9 cellular contexts compared by ENCODE assay signal in the genomic region with DNA sequence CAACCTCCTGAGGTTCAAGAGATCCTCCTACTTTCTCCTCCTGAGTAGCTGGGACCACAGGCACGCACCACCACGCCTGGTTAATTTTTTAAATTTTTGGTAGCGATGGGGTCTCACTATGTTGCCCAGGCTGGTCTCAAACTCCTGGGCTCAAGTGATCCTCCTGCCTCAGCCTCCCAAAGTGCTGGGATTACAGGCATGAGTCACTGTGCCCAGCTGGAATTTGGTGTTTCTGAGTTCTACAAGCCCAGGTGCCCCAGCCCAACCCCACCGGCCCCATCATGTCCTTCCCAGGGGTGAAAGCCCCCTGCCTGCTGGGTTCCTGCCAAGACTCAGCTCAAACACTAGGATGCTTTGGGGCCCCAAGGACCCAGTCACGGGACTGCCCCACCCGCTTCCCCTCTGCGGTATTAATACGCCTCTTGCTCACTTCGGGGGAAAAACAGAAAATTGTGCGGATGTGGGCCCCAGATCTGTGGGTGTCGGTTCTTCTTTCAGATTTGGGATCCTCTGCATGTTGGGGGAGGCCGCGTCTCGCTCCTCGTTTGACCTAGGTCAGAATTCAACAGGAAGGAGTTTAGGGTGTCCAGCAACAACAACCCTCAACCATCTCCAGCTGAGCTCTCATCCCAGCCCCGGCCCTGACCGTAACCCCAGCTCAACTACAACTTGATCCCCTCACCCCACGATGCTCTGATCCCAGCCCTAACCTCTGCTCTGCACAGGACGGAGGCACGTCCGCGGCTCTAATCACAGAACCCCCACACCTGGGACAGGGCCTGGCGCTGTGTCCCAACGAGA. TPM values are rescaled to one million over a fixed set of nuclear protein-coding genes. Genes with fewer than 3 reads are reported as not detected.
DNase-seq lines count a peak whose midpoint lies in the region; ATAC-seq and TF ChIP-seq lines count a peak whose summit lies in the region.
"Had no signal": no experiment of that assay in that cellular context is flagged by ENCODE, and none has a peak within 500 bp of the region (broad histone marks: within the 10 kb centered on the region; RNA-seq: fewer than 3 reads in every experiment).

No MANE protein-coding gene starts in this region.

- H3K9me2 ChIP-seq in PC-3 (replicated peaks; ENCODE audit: low read length): no peaks in the 10 kb centered on the region

- no TSS peak for BruUV-seq in PC-3 (replicated peaks; lab: Mats Ljungman, UMichigan)

- H3F3A ChIP-seq in PC-3 (ENCODE audit: low read length, unreplicated experiment): no peaks in the 10 kb centered on the region

- peak; percentile 84 for DNase-seq in activated CD8-positive, alpha-beta T cell treated with anti-CD3 and anti-CD28 coated beads, Interleukin-2, amount 10 ng/mL, durations not matched to agents 7 days and 5 days
- DNase-seq in immature natural killer cell: peak; percentile 32 to 47 (median 45)
- DNase-seq in stimulated activated CD8-positive, alpha-beta memory T cell treated with anti-CD3 and anti-CD28 coated beads, Interleukin-7, amount 100 ng/mL, for 1 hour (ENCODE audit: low read depth in 2 of 2): peak; percentile 32 to 43
- no peak for DNase-seq in PC-3
- DNase-seq in SW 1271 (lab: John Stamatoyannopoulos, UW): no peak
- no peak for DNase-seq in DMS114 treated with DMSO at 0.1 percent for 48 hours (lab: John Stamatoyannopoulos, UW; ENCODE audit: unreplicated experiment)

- H3K27ac ChIP-seq in PC-3 (ENCODE audit: low read length): no peak overlapping the region

- H3K9me3 ChIP-seq in PC-3 (ENCODE audit: low read length): no peaks in the 10 kb centered on the region
- H3K9me3 ChIP-seq: pancreas had no signal

- no peaks in the 10 kb centered on the region for H3K9me3 Mint-ChIP-seq in activated CD8-positive, alpha-beta T cell treated with anti-CD3 and anti-CD28 coated beads, Interleukin-2, amount 10 ng/mL, durations not matched to agents 7 days and 5 days (ENCODE audit: insufficient read depth)
- H3K9me3 Mint-ChIP-seq in immature natural killer cell: no peaks in the 10 kb centered on the region

- POLR2A ChIA-PET in activated CD8-positive, alpha-beta T cell treated with anti-CD3 and anti-CD28 coated beads, Interleukin-2, amount 10 ng/mL, durations not matched to agents 7 days and 5 days (lab: Charles Lee): interaction anchor here (0.7 to 0.9 kb wide), 2 partner anchors 76 to 732 kb away, joined by 3 read pairs; a partner anchor contains a TSS
- POLR2A ChIA-PET in PC-3 (lab: Charles Lee; ENCODE audit: unreplicated experiment): interaction anchor here (0.6 kb wide), 1 partner anchor 19 kb away, joined by 3 read pairs; no protein-coding TSS in a partner anchor

- no peak overlapping the region for H3K4me2 ChIP-seq in PC-3 (ENCODE audit: low read length)

- H3K27ac Mint-ChIP-seq in activated CD8-positive, alpha-beta T cell treated with anti-CD3 and anti-CD28 coated beads, Interleukin-2, amount 10 ng/mL, durations not matched to agents 7 days and 5 days: peak overlapping the region; percentile 86
- peak overlapping the region in 4 of 6 donors; percentile 46 to 64 (median 50) for H3K27ac Mint-ChIP-seq in immature natural killer cell

- H3K79me2 ChIP-seq in PC-3 (ENCODE audit: low read length): no peaks in the 10 kb centered on the region

- H3K27me3 Mint-ChIP-seq in activated CD8-positive, alpha-beta T cell treated with anti-CD3 and anti-CD28 coated beads, Interleukin-2, amount 10 ng/mL, durations not matched to agents 7 days and 5 days (ENCODE audit: low read depth): peaks cover 22% of the 10 kb centered on the region
- peaks cover 7 to 14% (median 10%) of the 10 kb centered on the region in 3 donors for H3K27me3 Mint-ChIP-seq in immature natural killer cell (ENCODE audit: low read depth in 3 of 3)

- no peak for TF ChIP-seq CTCF in PC-3 (conservative IDR thresholded peaks at IDR 0.05; ENCODE audit: low read depth, low read length)

- H3K4me3 Mint-ChIP-seq in activated CD8-positive, alpha-beta T cell treated with anti-CD3 and anti-CD28 coated beads, Interleukin-2, amount 10 ng/mL, durations not matched to agents 7 days and 5 days: peak overlapping the region; percentile 53
- H3K4me3 Mint-ChIP-seq in immature natural killer cell: peak overlapping the region in 2 of 5 donors; percentile 15 to 59

- intact Hi-C loops in PC-3 (cut with micrococcal nuclease): no loop called here

- H3K36me3 ChIP-seq in PC-3 (ENCODE audit: low read depth, low read length): no peaks in the 10 kb centered on the region
- H3K36me3 ChIP-seq: pancreas had no signal

- H2AFZ ChIP-seq in PC-3 (ENCODE audit: low read length): no peak overlapping the region

- H3K4me3 ChIP-seq in PC-3 (ENCODE audit: low read length): no peak overlapping the region
- H3K4me3 ChIP-seq: pancreas had no signal

- peaks cover 33% of the 10 kb centered on the region for H3K4me1 Mint-ChIP-seq in activated CD8-positive, alpha-beta T cell treated with anti-CD3 and anti-CD28 coated beads, Interleukin-2, amount 10 ng/mL, durations not matched to agents 7 days and 5 days (ENCODE audit: low read depth)
- H3K4me1 Mint-ChIP-seq in immature natural killer cell: peaks cover 15% of the 10 kb centered on the region in 2 donors

- peak; percentile 54 for ATAC-seq in GM18511 (IDR thresholded peaks at IDR 0.05; ENCODE audit: unreplicated experiment)
- peak; percentile 41 for ATAC-seq in HG03460 (IDR thresholded peaks at IDR 0.05; ENCODE audit: unreplicated experiment)
- ATAC-seq in activated CD8-positive, alpha-beta T cell treated with anti-CD3 and anti-CD28 coated beads, Interleukin-2, amount 10 ng/mL, durations not matched to agents 7 days and 5 days: peak; percentile 87
- no peak for ATAC-seq in PC-3

- no peak overlapping the region for H3K9ac ChIP-seq in PC-3 (ENCODE audit: low read length)

- no peaks in the 10 kb centered on the region for H3K36me3 Mint-ChIP-seq in activated CD8-positive, alpha-beta T cell treated with anti-CD3 and anti-CD28 coated beads, Interleukin-2, amount 10 ng/mL, durations not matched to agents 7 days and 5 days (ENCODE audit: low read depth)
- no peaks in the 10 kb centered on the region for H3K36me3 Mint-ChIP-seq in immature natural killer cell

- no peaks in the 10 kb centered on the region for H3K27me3 ChIP-seq in PC-3 (ENCODE audit: low read length)
- H3K27me3 ChIP-seq: pancreas had no signal

- H4K20me1 ChIP-seq in PC-3 (ENCODE audit: low read length): no peaks in the 10 kb centered on the region

- CTCF ChIA-PET in activated CD8-positive, alpha-beta T cell treated with anti-CD3 and anti-CD28 coated beads, Interleukin-2, amount 10 ng/mL, durations not matched to agents 7 days and 5 days (lab: Charles Lee): interaction anchor here (0.9 to 1.6 kb wide), 3 partner anchors 24 to 96 kb away, joined by 3 to 6 read pairs (median 4); a partner anchor contains a TSS
- CTCF ChIA-PET in PC-3 (lab: Charles Lee): no interaction called here

- no peaks in the 10 kb centered on the region for H3K4me1 ChIP-seq in PC-3 (ENCODE audit: insufficient read depth, low read length)
- H3K4me1 ChIP-seq: pancreas had no signal

RNA-seq across cellular contexts. Expression of a gene that starts 3.7 kb away (rescaled TPM):
- under 1 TPM; 0.29 to 0.31 TPM for total RNA-seq in activated CD8-positive, alpha-beta T cell treated with anti-CD3 and anti-CD28 coated beads, Interleukin-2, amount 10 ng/mL, durations not matched to agents 7 days and 5 days
- under 1 TPM in 2 of 3 donors, not detected in 1; 0.29 to 0.50 TPM for polyA plus RNA-seq in immature natural killer cell
- total RNA-seq in PC-3 (2014; rRNA removed): not detected in 2 replicates

RNA-seq across cellular contexts. Expression of a gene that starts 25.0 kb away (rescaled TPM):
- 10 to 100 TPM; 92.8 to 95.1 TPM for total RNA-seq in activated CD8-positive, alpha-beta T cell treated with anti-CD3 and anti-CD28 coated beads, Interleukin-2, amount 10 ng/mL, durations not matched to agents 7 days and 5 days
- 100 to 1,000 TPM; 109 to 217 (median 115) TPM for polyA plus RNA-seq in immature natural killer cell
- total RNA-seq in PC-3 (2014; rRNA removed): 317 and 376 TPM in 2 replicates

RNA-seq across cellular contexts. Expression of a gene that starts 26.3 kb away (rescaled TPM):
- total RNA-seq in activated CD8-positive, alpha-beta T cell treated with anti-CD3 and anti-CD28 coated beads, Interleukin-2, amount 10 ng/mL, durations not matched to agents 7 days and 5 days: not detected
- polyA plus RNA-seq in immature natural killer cell: under 1 TPM in 1 of 3 donors, not detected in 2; 0.43 TPM
- total RNA-seq in PC-3 (2014; rRNA removed): not detected in 2 replicates

RNA-seq across cellular contexts. Expression of a gene that starts 28.7 kb away (rescaled TPM):
- total RNA-seq in activated CD8-positive, alpha-beta T cell treated with anti-CD3 and anti-CD28 coated beads, Interleukin-2, amount 10 ng/mL, durations not matched to agents 7 days and 5 days: not detected
- under 1 TPM in 1 of 3 donors, not detected in 2; 0.14 TPM for polyA plus RNA-seq in immature natural killer cell
- total RNA-seq in PC-3 (2014; rRNA removed): not detected in 2 replicates

RNA-seq across cellular contexts. Expression of a gene that starts 36.7 kb away (rescaled TPM):
- total RNA-seq in activated CD8-positive, alpha-beta T cell treated with anti-CD3 and anti-CD28 coated beads, Interleukin-2, amount 10 ng/mL, durations not matched to agents 7 days and 5 days: 1 to 10 TPM; 2.2 to 3.0 TPM
- polyA plus RNA-seq in immature natural killer cell: 1 to 10 TPM in 1 of 3 donors, not detected in 2; 1.4 TPM
- total RNA-seq in PC-3 (2014; rRNA removed): not detected in 2 replicates
- total RNA-seq: pancreas had no signal

Comparison
In these comparisons a context has a peak if more than half of its experiments do, and no peak if none do; other contexts are left out.
1. DNase-seq: peak in activated CD8-positive, alpha-beta T cell treated with anti-CD3 and anti-CD28 coated beads, Interleukin-2, amount 10 ng/mL, durations not matched to agents 7 days and 5 days (single experiment), immature natural killer cell (3 of 3) and stimulated activated CD8-positive, alpha-beta memory T cell treated with anti-CD3 and anti-CD28 coated beads, Interleukin-7, amount 100 ng/mL, for 1 hour (2 of 2); none in PC-3 (single experiment), SW 1271 (0 of 2) and DMS114 treated with DMSO at 0.1 percent for 48 hours (single experiment).